ENCODE assay signal across 17 cellular contexts in genomic region chr5:151956720-151957119, GRCh38. TPM values are rescaled to one million over a fixed set of nuclear protein-coding genes. Genes with fewer than 3 reads are reported as not detected.
A peak's percentile ranks its signal among the peaks of the same experiment; 100 is the strongest.
DNase-seq lines count a peak whose midpoint lies in the region; ATAC-seq lines count a peak whose summit lies in the region.
"Had no signal": no experiment of that assay in that cellular context is flagged by ENCODE, and none has a peak within 500 bp of the region (broad histone marks: within the 10 kb centered on the region; RNA-seq: fewer than 3 reads in every experiment).

No MANE protein-coding gene starts in this region.

- H3K9me3 Mint-ChIP-seq in activated CD4-positive, alpha-beta T cell treated with anti-CD3 and anti-CD28 coated beads, Interleukin-2, amount 10 ng/mL, durations not matched to agents 24 days and 14 days = no peaks in the 10 kb centered on the region
- no peaks in the 10 kb centered on the region for H3K9me3 Mint-ChIP-seq in activated naive CD8-positive, alpha-beta T cell (ENCODE audit: low read depth)
- H3K9me3 Mint-ChIP-seq in activated naive CD8-positive, alpha-beta T cell treated with anti-CD3 and anti-CD28 coated beads for 36 hours = no peaks in the 10 kb centered on the region
- no peaks in the 10 kb centered on the region for H3K9me3 Mint-ChIP-seq in activated T-helper 17 cell treated with anti-CD3 and anti-CD28 coated beads, Interleukin-2, amount 50 U/mL, for 72 hours
- no peaks in the 10 kb centered on the region for H3K9me3 Mint-ChIP-seq in naive thymus-derived CD8-positive, alpha-beta T cell
- H3K9me3 Mint-ChIP-seq in activated CD8-positive, alpha-beta memory T cell treated with anti-CD3 and anti-CD28 coated beads, Interleukin-2, amount 10 ng/mL, durations not matched to agents 7 days and 5 days (ENCODE audit: low read depth) = no peaks in the 10 kb centered on the region
- H3K9me3 Mint-ChIP-seq: CD8-positive, alpha-beta T cell; H9 had no signal

- peak overlapping the region; percentile 18 for H3K4me3 Mint-ChIP-seq in activated CD4-positive, alpha-beta T cell treated with anti-CD3 and anti-CD28 coated beads, Interleukin-2, amount 10 ng/mL, durations not matched to agents 24 days and 14 days
- H3K4me3 Mint-ChIP-seq in activated naive CD8-positive, alpha-beta T cell = peak overlapping the region; percentile 9
- H3K4me3 Mint-ChIP-seq in activated naive CD8-positive, alpha-beta T cell treated with anti-CD3 and anti-CD28 coated beads for 36 hours = no peak overlapping the region
- peak overlapping the region; percentile 13 for H3K4me3 Mint-ChIP-seq in activated T-helper 17 cell treated with anti-CD3 and anti-CD28 coated beads, Interleukin-2, amount 50 U/mL, for 72 hours
- H3K4me3 Mint-ChIP-seq in naive thymus-derived CD8-positive, alpha-beta T cell = peak overlapping the region in 7 of 10 donors; percentile 5 to 59 (median 27)
- no peak overlapping the region for H3K4me3 Mint-ChIP-seq in activated CD8-positive, alpha-beta memory T cell treated with anti-CD3 and anti-CD28 coated beads, Interleukin-2, amount 10 ng/mL, durations not matched to agents 7 days and 5 days
- H3K4me3 Mint-ChIP-seq: CD8-positive, alpha-beta T cell; H9 had no signal

- ATAC-seq in activated T-helper 17 cell treated with anti-CD3 and anti-CD28 coated beads, Interleukin-2, amount 50 U/mL, for 72 hours (replicated peaks) = peak; percentile 28
- ATAC-seq in naive thymus-derived CD8-positive, alpha-beta T cell = no peak
- ATAC-seq in activated CD8-positive, alpha-beta memory T cell treated with anti-CD3 and anti-CD28 coated beads, Interleukin-2, amount 10 ng/mL, durations not matched to agents 7 days and 5 days = no peak
- ATAC-seq: CD8-positive, alpha-beta T cell had no signal

- POLR2A ChIA-PET in naive thymus-derived CD8-positive, alpha-beta T cell (lab: Charles Lee) = interaction anchor here (1.0 kb wide), 1 partner anchor 83 kb away, joined by 3 read pairs; no protein-coding TSS in a partner anchor

- peak; percentile 51 for DNase-seq in activated CD4-positive, alpha-beta T cell treated with anti-CD3 and anti-CD28 coated beads, Interleukin-2, amount 10 ng/mL, durations not matched to agents 24 days and 14 days
- no peak for DNase-seq in activated CD4-positive, alpha-beta T cell treated with anti-CD3 and anti-CD28 coated beads for 4 hours
- DNase-seq in activated naive CD8-positive, alpha-beta T cell treated with anti-CD3 and anti-CD28 coated beads for 36 hours = no peak
- no peak for DNase-seq in naive thymus-derived CD8-positive, alpha-beta T cell
- no peak for DNase-seq in NCI-H2227 (lab: John Stamatoyannopoulos, UW; ENCODE audit: unreplicated experiment)
- no peak for DNase-seq in activated CD8-positive, alpha-beta memory T cell treated with anti-CD3 and anti-CD28 coated beads, Interleukin-2, amount 10 ng/mL, durations not matched to agents 7 days and 5 days
- DNase-seq: Caco-2; CD8-positive, alpha-beta T cell; DND-41; GDM1; GOT3; H9 had no signal

- H3K36me3 Mint-ChIP-seq in activated CD4-positive, alpha-beta T cell treated with anti-CD3 and anti-CD28 coated beads, Interleukin-2, amount 10 ng/mL, durations not matched to agents 24 days and 14 days (ENCODE audit: low read depth) = no peaks in the 10 kb centered on the region
- H3K36me3 Mint-ChIP-seq in activated naive CD8-positive, alpha-beta T cell = no peaks in the 10 kb centered on the region
- no peaks in the 10 kb centered on the region for H3K36me3 Mint-ChIP-seq in activated naive CD8-positive, alpha-beta T cell treated with anti-CD3 and anti-CD28 coated beads for 36 hours
- no peaks in the 10 kb centered on the region for H3K36me3 Mint-ChIP-seq in activated T-helper 17 cell treated with anti-CD3 and anti-CD28 coated beads, Interleukin-2, amount 50 U/mL, for 72 hours (ENCODE audit: low read depth)
- peaks cover 0 to under 1% (median 0%) of the 10 kb centered on the region in 3 donors for H3K36me3 Mint-ChIP-seq in naive thymus-derived CD8-positive, alpha-beta T cell
- H3K36me3 Mint-ChIP-seq in activated CD8-positive, alpha-beta memory T cell treated with anti-CD3 and anti-CD28 coated beads, Interleukin-2, amount 10 ng/mL, durations not matched to agents 7 days and 5 days = no peaks in the 10 kb centered on the region
- H3K36me3 Mint-ChIP-seq: CD8-positive, alpha-beta T cell had no signal

- H3K4me1 Mint-ChIP-seq in activated CD4-positive, alpha-beta T cell treated with anti-CD3 and anti-CD28 coated beads, Interleukin-2, amount 10 ng/mL, durations not matched to agents 24 days and 14 days = peaks cover 8% of the 10 kb centered on the region
- H3K4me1 Mint-ChIP-seq in activated naive CD8-positive, alpha-beta T cell (ENCODE audit: low read depth) = peaks cover 40% of the 10 kb centered on the region
- peaks cover 33% of the 10 kb centered on the region for H3K4me1 Mint-ChIP-seq in activated naive CD8-positive, alpha-beta T cell treated with anti-CD3 and anti-CD28 coated beads for 36 hours
- peaks cover 38% of the 10 kb centered on the region for H3K4me1 Mint-ChIP-seq in activated T-helper 17 cell treated with anti-CD3 and anti-CD28 coated beads, Interleukin-2, amount 50 U/mL, for 72 hours
- H3K4me1 Mint-ChIP-seq in naive thymus-derived CD8-positive, alpha-beta T cell = peaks cover 24 to 71% (median 41%) of the 10 kb centered on the region in 4 donors
- H3K4me1 Mint-ChIP-seq in activated CD8-positive, alpha-beta memory T cell treated with anti-CD3 and anti-CD28 coated beads, Interleukin-2, amount 10 ng/mL, durations not matched to agents 7 days and 5 days = no peaks in the 10 kb centered on the region

- no peak overlapping the region for H3K27ac Mint-ChIP-seq in activated CD4-positive, alpha-beta T cell treated with anti-CD3 and anti-CD28 coated beads, Interleukin-2, amount 10 ng/mL, durations not matched to agents 24 days and 14 days
- H3K27ac Mint-ChIP-seq in activated naive CD8-positive, alpha-beta T cell = no peak overlapping the region
- no peak overlapping the region for H3K27ac Mint-ChIP-seq in activated naive CD8-positive, alpha-beta T cell treated with anti-CD3 and anti-CD28 coated beads for 36 hours
- H3K27ac Mint-ChIP-seq in activated T-helper 17 cell treated with anti-CD3 and anti-CD28 coated beads, Interleukin-2, amount 50 U/mL, for 72 hours = peak overlapping the region; percentile 44
- H3K27ac Mint-ChIP-seq in naive thymus-derived CD8-positive, alpha-beta T cell = peak overlapping the region in 6 of 10 donors; percentile 13 to 71 (median 49)
- no peak overlapping the region for H3K27ac Mint-ChIP-seq in activated CD8-positive, alpha-beta memory T cell treated with anti-CD3 and anti-CD28 coated beads, Interleukin-2, amount 10 ng/mL, durations not matched to agents 7 days and 5 days
- H3K27ac Mint-ChIP-seq: H9 had no signal

- H3K27me3 Mint-ChIP-seq in activated CD4-positive, alpha-beta T cell treated with anti-CD3 and anti-CD28 coated beads, Interleukin-2, amount 10 ng/mL, durations not matched to agents 24 days and 14 days = no peaks in the 10 kb centered on the region
- H3K27me3 Mint-ChIP-seq in activated naive CD8-positive, alpha-beta T cell = no peaks in the 10 kb centered on the region
- H3K27me3 Mint-ChIP-seq in activated naive CD8-positive, alpha-beta T cell treated with anti-CD3 and anti-CD28 coated beads for 36 hours = no peaks in the 10 kb centered on the region
- no peaks in the 10 kb centered on the region for H3K27me3 Mint-ChIP-seq in activated T-helper 17 cell treated with anti-CD3 and anti-CD28 coated beads, Interleukin-2, amount 50 U/mL, for 72 hours
- H3K27me3 Mint-ChIP-seq in naive thymus-derived CD8-positive, alpha-beta T cell = peaks cover 0 to 4% (median 0%) of the 10 kb centered on the region in 5 donors
- H3K27me3 Mint-ChIP-seq in activated CD8-positive, alpha-beta memory T cell treated with anti-CD3 and anti-CD28 coated beads, Interleukin-2, amount 10 ng/mL, durations not matched to agents 7 days and 5 days = peaks cover 5% of the 10 kb centered on the region

- CTCF ChIA-PET in activated CD8-positive, alpha-beta memory T cell treated with anti-CD3 and anti-CD28 coated beads, Interleukin-2, amount 10 ng/mL, durations not matched to agents 7 days and 5 days (lab: Charles Lee) = no interaction called here

- intact Hi-C loops in activated CD4-positive, alpha-beta T cell treated with anti-CD3 and anti-CD28 coated beads, Interleukin-2, amount 10 ng/mL, durations not matched to agents 24 days and 14 days (cut with micrococcal nuclease) = no loop called here

RNA-seq across cellular contexts. Expression of gene GLRA1, which starts 32.1 kb away (rescaled TPM):
- not detected in 2 replicates for total RNA-seq in activated CD4-positive, alpha-beta T cell treated with anti-CD3 and anti-CD28 coated beads, Interleukin-2, amount 10 ng/mL, durations not matched to agents 24 days and 14 days
- total RNA-seq in activated naive CD8-positive, alpha-beta T cell treated with anti-CD3 and anti-CD28 coated beads for 36 hours = not detected
- not detected for total RNA-seq in activated T-helper 17 cell treated with anti-CD3 and anti-CD28 coated beads, Interleukin-2, amount 50 U/mL, for 72 hours
- total RNA-seq in naive thymus-derived CD8-positive, alpha-beta T cell = not detected
- polyA plus RNA-seq in naive thymus-derived CD8-positive, alpha-beta T cell = not detected
- total RNA-seq in activated CD8-positive, alpha-beta memory T cell treated with anti-CD3 and anti-CD28 coated beads, Interleukin-2, amount 10 ng/mL, durations not matched to agents 7 days and 5 days = not detected
- total RNA-seq: A673; Caco-2; CD8-positive, alpha-beta T cell; H9; HT1080 had no signal
- polyA plus RNA-seq: BJ had no signal

Comparison
In these comparisons a context has a peak if more than half of its experiments do, and no peak if none do; other contexts are left out.
1. H3K4me3 Mint-ChIP-seq: peak in activated CD4-positive, alpha-beta T cell treated with anti-CD3 and anti-CD28 coated beads, Interleukin-2, amount 10 ng/mL, durations not matched to agents 24 days and 14 days (single experiment), activated naive CD8-positive, alpha-beta T cell (single experiment), activated T-helper 17 cell treated with anti-CD3 and anti-CD28 coated beads, Interleukin-2, amount 50 U/mL, for 72 hours (single experiment) and naive thymus-derived CD8-positive, alpha-beta T cell (7 of 10); none in activated naive CD8-positive, alpha-beta T cell treated with anti-CD3 and anti-CD28 coated beads for 36 hours (single experiment) and activated CD8-positive, alpha-beta memory T cell treated with anti-CD3 and anti-CD28 coated beads, Interleukin-2, amount 10 ng/mL, durations not matched to agents 7 days and 5 days (single experiment).
2. H3K27ac Mint-ChIP-seq: peak in activated T-helper 17 cell treated with anti-CD3 and anti-CD28 coated beads, Interleukin-2, amount 50 U/mL, for 72 hours (single experiment) and naive thymus-derived CD8-positive, alpha-beta T cell (6 of 10); none in activated CD4-positive, alpha-beta T cell treated with anti-CD3 and anti-CD28 coated beads, Interleukin-2, amount 10 ng/mL, durations not matched to agents 24 days and 14 days (single experiment), activated naive CD8-positive, alpha-beta T cell (single experiment), activated naive CD8-positive, alpha-beta T cell treated with anti-CD3 and anti-CD28 coated beads for 36 hours (single experiment) and activated CD8-positive, alpha-beta memory T cell treated with anti-CD3 and anti-CD28 coated beads, Interleukin-2, amount 10 ng/mL, durations not matched to agents 7 days and 5 days (single experiment).